ENCODE assay signal across 1 cellular context in genomic region chr9:123929177-123929869, GRCh38.
TF ChIP-seq lines count a peak whose summit lies in the region.

No MANE protein-coding gene starts in this region.

TF ChIP-seq in IMR-90, 13 proteins besides CTCF, POLR2A, EP300 and RAD21 (continued from another document):
- TF ChIP-seq USF2 (IDR thresholded peaks at IDR 0.05; ENCODE audit: low read depth, low read length): no peak
- TF ChIP-seq MAFK (IDR thresholded peaks at IDR 0.05; ENCODE audit: low read depth, low read length): no peak
